In the genomic region with DNA sequence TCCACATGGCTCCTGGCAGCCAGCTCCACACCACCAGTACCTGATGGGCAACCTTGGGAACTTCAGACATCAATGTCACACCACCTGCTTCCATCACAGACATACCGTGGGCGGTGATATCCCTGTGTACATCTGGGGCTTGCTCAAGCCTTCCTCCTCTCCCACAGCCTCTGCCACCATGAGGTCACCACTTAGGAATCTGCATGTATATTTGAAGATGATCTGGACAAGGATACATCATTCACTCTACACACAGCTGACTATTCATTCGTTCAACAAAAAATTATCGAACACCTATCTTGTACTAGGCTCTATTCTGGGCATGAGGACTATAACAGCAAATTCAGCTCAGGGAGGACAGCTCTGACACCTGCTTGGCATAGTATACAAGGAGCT, we compare ENCODE assay signal across 1 cellular context.
TF ChIP-seq lines count a peak whose summit lies in the region.

No MANE protein-coding gene starts in this region.

TF ChIP-seq in K562, 482 proteins besides CTCF, POLR2A, EP300 and RAD21 (continued from another document):
- no peak for TF ChIP-seq PPARD (CRISPR knock-in tag; IDR thresholded peaks at IDR 0.05)
- no peak for TF ChIP-seq NR2C2 (CRISPR knock-in tag; IDR thresholded peaks at IDR 0.05)
- TF ChIP-seq NR2C2 (tag; IDR thresholded peaks at IDR 0.05): no peak
- TF ChIP-seq NCOA1 (IDR thresholded peaks at IDR 0.05; ENCODE audit: low read depth): no peak
- TF ChIP-seq SOX6 (IDR thresholded peaks at IDR 0.05): no peak
- TF ChIP-seq CCAR2 (IDR thresholded peaks at IDR 0.05; ENCODE audit: low read depth, low read length): no peak
- no peak for TF ChIP-seq XRCC4 (IDR thresholded peaks at IDR 0.05; ENCODE audit: extremely low read depth, insufficient read depth, insufficient read length)
- no peak for TF ChIP-seq RFX5 (IDR thresholded peaks at IDR 0.05; ENCODE audit: low read depth, low read length)
- no peak for TF ChIP-seq STAG1 (CRISPR knock-in tag; IDR thresholded peaks at IDR 0.05; ENCODE audit: borderline replicate concordance)
- no peak for TF ChIP-seq KDM2B (CRISPR knock-in tag; IDR thresholded peaks at IDR 0.05)
- no peak for TF ChIP-seq MAFF (IDR thresholded peaks at IDR 0.05; ENCODE audit: low read length)
- TF ChIP-seq RBM14 (IDR thresholded peaks at IDR 0.05; ENCODE audit: borderline replicate concordance, insufficient read depth, low read depth, low read length): no peak
- no peak for TF ChIP-seq ZNF668 (CRISPR knock-in tag; IDR thresholded peaks at IDR 0.05)
- TF ChIP-seq ZKSCAN8 (CRISPR knock-in tag; IDR thresholded peaks at IDR 0.05): no peak
- peak; percentile 66 for TF ChIP-seq ATF7 (IDR thresholded peaks at IDR 0.05)
- no peak for TF ChIP-seq ZFP36 (IDR thresholded peaks at IDR 0.05; ENCODE audit: low read depth, low read length, partially characterized antibody)
- TF ChIP-seq KHSRP (IDR thresholded peaks at IDR 0.05): no peak
- TF ChIP-seq, protein P1, sequence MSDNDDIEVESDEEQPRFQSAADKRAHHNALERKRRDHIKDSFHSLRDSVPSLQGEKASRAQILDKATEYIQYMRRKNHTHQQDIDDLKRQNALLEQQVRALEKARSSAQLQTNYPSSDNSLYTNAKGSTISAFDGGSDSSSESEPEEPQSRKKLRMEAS (CRISPR knock-in tag; IDR thresholded peaks at IDR 0.05): 0 out of 2 replicates have a peak, but pooled peaks have one; percentile 33
- TF ChIP-seq, protein P2, sequence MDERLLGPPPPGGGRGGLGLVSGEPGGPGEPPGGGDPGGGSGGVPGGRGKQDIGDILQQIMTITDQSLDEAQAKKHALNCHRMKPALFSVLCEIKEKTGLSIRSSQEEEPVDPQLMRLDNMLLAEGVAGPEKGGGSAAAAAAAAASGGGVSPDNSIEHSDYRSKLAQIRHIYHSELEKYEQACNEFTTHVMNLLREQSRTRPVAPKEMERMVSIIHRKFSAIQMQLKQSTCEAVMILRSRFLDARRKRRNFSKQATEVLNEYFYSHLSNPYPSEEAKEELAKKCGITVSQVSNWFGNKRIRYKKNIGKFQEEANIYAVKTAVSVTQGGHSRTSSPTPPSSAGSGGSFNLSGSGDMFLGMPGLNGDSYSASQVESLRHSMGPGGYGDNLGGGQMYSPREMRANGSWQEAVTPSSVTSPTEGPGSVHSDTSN (CRISPR knock-in tag; IDR thresholded peaks at IDR 0.05; ENCODE audit: low read depth): no peak
- TF ChIP-seq, protein P2 (tag; conservative IDR thresholded peaks at IDR 0.05; ENCODE audit: low read depth): no peak
- TF ChIP-seq MTA1 (IDR thresholded peaks at IDR 0.05; ENCODE audit: borderline replicate concordance): no peak
- TF ChIP-seq SMARCC2 (IDR thresholded peaks at IDR 0.05; ENCODE audit: low read depth): no peak
- TF ChIP-seq FOXK2 (conservative IDR thresholded peaks at IDR 0.05 in 1 of 2, IDR thresholded peaks at IDR 0.05 in 1 of 2; ENCODE audit: low read depth in 2 of 2): peak; percentile 39 to 41; a peak in 1 of 4 replicates
- no peak for TF ChIP-seq CC2D1A (IDR thresholded peaks at IDR 0.05)
- TF ChIP-seq PCBP2 (IDR thresholded peaks at IDR 0.05; ENCODE audit: low read depth, low read length, poor library complexity, severe bottlenecking): no peak
- TF ChIP-seq RBM34 (IDR thresholded peaks at IDR 0.05; ENCODE audit: borderline replicate concordance, insufficient read depth, low read length): no peak
- TF ChIP-seq ZNF12 (CRISPR knock-in tag; IDR thresholded peaks at IDR 0.05): no peak
- TF ChIP-seq, protein P3, sequence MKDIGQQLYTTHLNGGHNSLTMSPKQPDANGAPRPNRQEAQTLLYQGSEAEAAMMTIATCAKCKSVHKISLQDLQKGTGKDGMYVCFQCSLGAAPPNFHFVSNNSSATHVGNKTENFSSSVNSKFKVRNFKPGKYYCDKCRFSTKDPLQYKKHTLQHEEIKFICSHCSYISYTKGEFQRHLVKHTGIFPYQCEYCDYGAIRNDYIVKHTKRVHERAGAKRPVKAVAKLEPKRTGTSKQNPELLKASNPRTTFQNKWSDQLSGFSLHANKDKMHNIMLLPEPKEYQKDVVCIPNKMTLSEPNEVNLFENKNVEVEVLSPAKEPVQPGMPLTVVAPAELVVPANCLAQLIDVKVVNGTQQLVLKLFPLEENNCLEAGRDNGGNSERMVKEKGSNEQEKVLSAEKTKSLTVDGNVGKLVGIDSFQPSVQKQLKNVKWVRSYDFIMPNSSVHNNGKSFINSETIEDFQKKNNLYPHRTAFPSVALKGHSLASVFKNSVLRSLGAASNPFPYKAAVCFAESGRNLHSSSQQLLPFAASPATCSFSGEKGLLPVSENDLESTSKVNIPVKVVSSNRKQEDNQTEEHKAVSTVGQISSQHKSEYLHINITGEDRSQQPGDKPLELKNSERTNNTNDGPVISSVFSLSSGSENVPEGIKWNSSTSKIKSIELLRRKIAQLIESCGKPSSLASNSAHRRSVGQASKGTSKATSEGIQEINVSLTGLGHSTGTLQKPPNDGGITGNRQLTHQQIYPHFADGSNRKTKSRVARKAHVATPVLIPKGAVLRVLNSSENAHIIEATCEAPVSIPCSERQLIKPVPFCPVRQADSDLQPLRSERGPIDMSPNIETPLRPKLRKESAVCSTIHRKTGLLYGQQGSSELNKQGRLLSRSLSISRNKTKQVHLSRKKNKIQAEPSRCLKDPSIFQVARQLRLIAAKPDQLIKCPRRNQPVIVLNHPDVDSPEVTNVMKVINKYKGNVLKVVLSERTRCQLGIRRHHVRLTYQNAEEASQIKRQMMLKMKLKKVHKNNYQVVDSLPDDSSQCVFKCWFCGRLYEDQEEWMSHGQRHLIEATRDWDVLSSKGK (CRISPR knock-in tag; IDR thresholded peaks at IDR 0.05): no peak
- no peak for TF ChIP-seq SUPT5H (IDR thresholded peaks at IDR 0.05)
- no peak for TF ChIP-seq SRF (CRISPR knock-in tag; IDR thresholded peaks at IDR 0.05)
- no peak for TF ChIP-seq ZNF354B (CRISPR knock-in tag; IDR thresholded peaks at IDR 0.05)
- TF ChIP-seq, protein P4, sequence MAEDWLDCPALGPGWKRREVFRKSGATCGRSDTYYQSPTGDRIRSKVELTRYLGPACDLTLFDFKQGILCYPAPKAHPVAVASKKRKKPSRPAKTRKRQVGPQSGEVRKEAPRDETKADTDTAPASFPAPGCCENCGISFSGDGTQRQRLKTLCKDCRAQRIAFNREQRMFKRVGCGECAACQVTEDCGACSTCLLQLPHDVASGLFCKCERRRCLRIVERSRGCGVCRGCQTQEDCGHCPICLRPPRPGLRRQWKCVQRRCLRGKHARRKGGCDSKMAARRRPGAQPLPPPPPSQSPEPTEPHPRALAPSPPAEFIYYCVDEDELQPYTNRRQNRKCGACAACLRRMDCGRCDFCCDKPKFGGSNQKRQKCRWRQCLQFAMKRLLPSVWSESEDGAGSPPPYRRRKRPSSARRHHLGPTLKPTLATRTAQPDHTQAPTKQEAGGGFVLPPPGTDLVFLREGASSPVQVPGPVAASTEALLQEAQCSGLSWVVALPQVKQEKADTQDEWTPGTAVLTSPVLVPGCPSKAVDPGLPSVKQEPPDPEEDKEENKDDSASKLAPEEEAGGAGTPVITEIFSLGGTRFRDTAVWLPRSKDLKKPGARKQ (CRISPR knock-in tag; IDR thresholded peaks at IDR 0.05): no peak
- TF ChIP-seq, protein P5, sequence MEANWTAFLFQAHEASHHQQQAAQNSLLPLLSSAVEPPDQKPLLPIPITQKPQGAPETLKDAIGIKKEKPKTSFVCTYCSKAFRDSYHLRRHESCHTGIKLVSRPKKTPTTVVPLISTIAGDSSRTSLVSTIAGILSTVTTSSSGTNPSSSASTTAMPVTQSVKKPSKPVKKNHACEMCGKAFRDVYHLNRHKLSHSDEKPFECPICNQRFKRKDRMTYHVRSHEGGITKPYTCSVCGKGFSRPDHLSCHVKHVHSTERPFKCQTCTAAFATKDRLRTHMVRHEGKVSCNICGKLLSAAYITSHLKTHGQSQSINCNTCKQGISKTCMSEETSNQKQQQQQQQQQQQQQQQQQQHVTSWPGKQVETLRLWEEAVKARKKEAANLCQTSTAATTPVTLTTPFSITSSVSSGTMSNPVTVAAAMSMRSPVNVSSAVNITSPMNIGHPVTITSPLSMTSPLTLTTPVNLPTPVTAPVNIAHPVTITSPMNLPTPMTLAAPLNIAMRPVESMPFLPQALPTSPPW (CRISPR knock-in tag; IDR thresholded peaks at IDR 0.05): no peak
- TF ChIP-seq FOXA1 (IDR thresholded peaks at IDR 0.05; ENCODE audit: borderline replicate concordance): no peak
- TF ChIP-seq CREM (IDR thresholded peaks at IDR 0.05; ENCODE audit: low read depth): no peak
- no peak for TF ChIP-seq RFX7 (CRISPR knock-in tag; IDR thresholded peaks at IDR 0.05)
- TF ChIP-seq TEAD4 (IDR thresholded peaks at IDR 0.05; ENCODE audit: low read length): peak; percentile 68
- TF ChIP-seq TEAD4 (CRISPR knock-in tag; IDR thresholded peaks at IDR 0.05; ENCODE audit: borderline replicate concordance): no peak
- 0 out of 4 replicates have a peak, but pooled peaks of 1 of the 2 experiments have one; percentile 17 for TF ChIP-seq TRIM24 (IDR thresholded peaks at IDR 0.05)
- no peak for TF ChIP-seq ELF4 (CRISPR knock-in tag; IDR thresholded peaks at IDR 0.05)
- TF ChIP-seq BRD4 (IDR thresholded peaks at IDR 0.05): no peak
- no peak; a peak in 2 of 4 replicates for TF ChIP-seq FOXA3 (CRISPR knock-in tag; conservative IDR thresholded peaks at IDR 0.05 in 1 of 2, IDR thresholded peaks at IDR 0.05 in 1 of 2)
- TF ChIP-seq PTTG1 (tag; IDR thresholded peaks at IDR 0.05; ENCODE audit: low read depth): no peak
- peak; percentile 23 to 41; a peak in 1 of 4 replicates for TF ChIP-seq TEAD1 (CRISPR knock-in tag; IDR thresholded peaks at IDR 0.05)
- TF ChIP-seq KDM1A (IDR thresholded peaks at IDR 0.05): peak in 1 of 2 experiments; percentile 64; a peak in 2 of 4 replicates
- TF ChIP-seq ZNF583 (CRISPR knock-in tag; IDR thresholded peaks at IDR 0.05): no peak
- no peak for TF ChIP-seq ILK (tag; IDR thresholded peaks at IDR 0.05; ENCODE audit: borderline replicate concordance, low read depth)
- TF ChIP-seq SMARCB1 (IDR thresholded peaks at IDR 0.05; ENCODE audit: insufficient read length, low read depth): no peak
- TF ChIP-seq, protein P6, sequence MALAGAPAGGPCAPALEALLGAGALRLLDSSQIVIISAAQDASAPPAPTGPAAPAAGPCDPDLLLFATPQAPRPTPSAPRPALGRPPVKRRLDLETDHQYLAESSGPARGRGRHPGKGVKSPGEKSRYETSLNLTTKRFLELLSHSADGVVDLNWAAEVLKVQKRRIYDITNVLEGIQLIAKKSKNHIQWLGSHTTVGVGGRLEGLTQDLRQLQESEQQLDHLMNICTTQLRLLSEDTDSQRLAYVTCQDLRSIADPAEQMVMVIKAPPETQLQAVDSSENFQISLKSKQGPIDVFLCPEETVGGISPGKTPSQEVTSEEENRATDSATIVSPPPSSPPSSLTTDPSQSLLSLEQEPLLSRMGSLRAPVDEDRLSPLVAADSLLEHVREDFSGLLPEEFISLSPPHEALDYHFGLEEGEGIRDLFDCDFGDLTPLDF (CRISPR knock-in tag; IDR thresholded peaks at IDR 0.05): no peak
